18 cellular contexts compared by ENCODE assay signal in the genomic region with DNA sequence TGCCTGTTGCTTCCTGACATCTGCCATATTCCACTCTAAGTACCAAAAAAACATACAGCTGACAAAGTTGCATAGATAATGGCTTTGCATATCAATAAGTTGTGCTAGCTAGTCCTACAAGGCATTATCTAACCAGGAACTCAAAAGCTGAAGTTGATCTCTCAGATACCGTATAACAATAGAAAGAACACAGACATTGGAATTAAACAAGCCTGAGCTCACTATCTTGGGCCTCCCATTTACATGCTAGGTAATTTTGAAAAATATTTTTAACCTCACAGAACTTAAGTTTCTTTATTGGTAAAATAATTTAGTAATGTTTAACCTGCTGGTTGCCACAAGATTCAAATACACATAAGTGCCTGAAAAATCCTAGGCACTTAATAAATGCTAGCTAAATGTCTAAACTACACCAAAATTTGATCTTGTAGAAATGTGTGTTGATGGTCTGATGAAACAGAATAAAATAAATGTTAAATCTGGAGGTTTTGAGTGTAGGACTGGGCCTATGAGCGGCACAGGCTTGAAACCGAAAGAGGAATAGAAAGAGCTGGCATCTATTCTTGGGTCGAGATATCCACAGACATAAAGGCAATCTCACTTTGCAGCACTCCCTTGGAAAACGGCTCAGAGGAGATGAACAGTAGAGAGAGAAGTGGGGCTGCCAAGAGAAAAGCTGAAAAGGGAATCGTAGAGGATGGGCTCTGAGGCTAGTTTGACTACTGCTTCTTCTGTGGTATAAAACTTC. TPM values are rescaled to one million over a fixed set of nuclear protein-coding genes. Genes with fewer than 3 reads are reported as not detected.
DNase-seq lines count a peak whose midpoint lies in the region; ATAC-seq and TF ChIP-seq lines count a peak whose summit lies in the region.
"Had no signal": no experiment of that assay in that cellular context is flagged by ENCODE, and none has a peak within 500 bp of the region (broad histone marks: within the 10 kb centered on the region; RNA-seq: fewer than 3 reads in every experiment).

No MANE protein-coding gene starts in this region.

- no peaks in the 10 kb centered on the region for H3K36me3 Mint-ChIP-seq in progenitor cell of endocrine pancreas (ENCODE audit: insufficient read depth)
- H3K36me3 Mint-ChIP-seq: immature natural killer cell had no signal

- H3K36me3 ChIP-seq in MM.1S (replicated peaks; ENCODE audit: insufficient read depth, low read length): no peaks in the 10 kb centered on the region
- no peaks in the 10 kb centered on the region for H3K36me3 ChIP-seq in uterus
- H3K36me3 ChIP-seq in adrenal gland (replicated peaks in 1 of 2): no peaks in the 10 kb centered on the region
- H3K36me3 ChIP-seq: tibial artery had no signal

- no peak overlapping the region for H3K27ac Mint-ChIP-seq in progenitor cell of endocrine pancreas
- H3K27ac Mint-ChIP-seq: immature natural killer cell, T-helper 17 cell had no signal

- H3K4me3 Mint-ChIP-seq in progenitor cell of endocrine pancreas (ENCODE audit: low read depth): no peak overlapping the region
- H3K4me3 Mint-ChIP-seq: immature natural killer cell, T-helper 17 cell had no signal

- H3K4me1 ChIP-seq in MM.1S (ENCODE audit: low read length): peaks cover 14% of the 10 kb centered on the region
- no peaks in the 10 kb centered on the region for H3K4me1 ChIP-seq in uterus
- no peaks in the 10 kb centered on the region for H3K4me1 ChIP-seq in adrenal gland (replicated peaks in 1 of 2)
- H3K4me1 ChIP-seq: body of pancreas, tibial artery had no signal

- peak overlapping the region; percentile 17; the same call in 1 of the 2 replicates for H3K27ac ChIP-seq in MM.1S (ENCODE audit: low read length)
- no peak overlapping the region for H3K27ac ChIP-seq in uterus
- H3K27ac ChIP-seq in adrenal gland: no peak overlapping the region
- H3K27ac ChIP-seq: body of pancreas, tibial artery had no signal

- peak overlapping the region; percentile 51 for H2AFZ ChIP-seq in MM.1S (ENCODE audit: low read length)

- H3K9me2 ChIP-seq in MM.1S (replicated peaks; ENCODE audit: insufficient read depth, low read length): no peaks in the 10 kb centered on the region

- H3K9me3 Mint-ChIP-seq in progenitor cell of endocrine pancreas (ENCODE audit: low read depth): no peaks in the 10 kb centered on the region
- H3K9me3 Mint-ChIP-seq: immature natural killer cell had no signal

- H3K27me3 Mint-ChIP-seq in progenitor cell of endocrine pancreas: peaks cover 14% of the 10 kb centered on the region

- H3K27me3 ChIP-seq in MM.1S (replicated peaks; ENCODE audit: insufficient read depth, low read length): no peaks in the 10 kb centered on the region
- no peaks in the 10 kb centered on the region for H3K27me3 ChIP-seq in uterus
- H3K27me3 ChIP-seq in adrenal gland: no peaks in the 10 kb centered on the region
- H3K27me3 ChIP-seq: body of pancreas had no signal

- H3K9ac ChIP-seq in MM.1S (ENCODE audit: low read length): peak overlapping the region; percentile 3; the same call in 1 of the 2 replicates

- H3K4me3 ChIP-seq in MM.1S (ENCODE audit: low read length) (peak overlapping the region; percentile 11), uterus (no peak overlapping the region), adrenal gland (no peak overlapping the region)
- H3K4me3 ChIP-seq: body of pancreas, tibial artery had no signal

- TF ChIP-seq POLR2A in uterus (IDR thresholded peaks at IDR 0.05) (no peak), adrenal gland (IDR thresholded peaks at IDR 0.05) (no peak)

- H3K9me3 ChIP-seq in MM.1S (replicated peaks; ENCODE audit: insufficient read depth, low read length) (no peaks in the 10 kb centered on the region), uterus (no peaks in the 10 kb centered on the region), adrenal gland (replicated peaks in 1 of 3) (no peaks in the 10 kb centered on the region)
- H3K9me3 ChIP-seq: body of pancreas, tibial artery had no signal

- WGBS in adrenal gland, 4 donors: 69 to 79% (median 70%) methylated on average over 6 of the region's 6 CpGs

- no peaks in the 10 kb centered on the region for H3K4me1 Mint-ChIP-seq in progenitor cell of endocrine pancreas (ENCODE audit: low read depth)
- H3K4me1 Mint-ChIP-seq: immature natural killer cell, T-helper 17 cell had no signal

- H3F3A ChIP-seq in MM.1S (ENCODE audit: insufficient read depth, low read length): no peaks in the 10 kb centered on the region

- ATAC-seq in GM19324 (IDR thresholded peaks at IDR 0.05; ENCODE audit: low FRiP score, unreplicated experiment) (peak; percentile 88), HG02763 (IDR thresholded peaks at IDR 0.05; ENCODE audit: unreplicated experiment) (peak; percentile 60)
- ATAC-seq: body of pancreas, T-helper 17 cell had no signal

- H3K79me2 ChIP-seq in MM.1S (ENCODE audit: low read length): no peaks in the 10 kb centered on the region

- DNase-seq in AG20443 (ENCODE audit: low spot score): peak; percentile 12
- DNase-seq in MM.1S: peak; percentile 68
- no peak for DNase-seq in uterus
- DNase-seq in adrenal gland: no peak
- DNase-seq in NCI-H226: no peak
- DNase-seq in progenitor cell of endocrine pancreas (ENCODE audit: low spot score, unreplicated experiment): no peak
- DNase-seq: activated CD8-positive, alpha-beta memory T cell treated with anti-CD3 and anti-CD28 coated beads, Interleukin-2, amount 50 U/mL, for 48 hours; body of pancreas; erythroblast; H7; immature natural killer cell; KG1; NCI-H748 treated with DMSO at 0.1 percent for 48 hours; occipital lobe; T-helper 17 cell; tibial artery had no signal

- TF ChIP-seq CTCF in MM.1S (IDR thresholded peaks at IDR 0.05; ENCODE audit: low read length) (no peak), uterus (IDR thresholded peaks at IDR 0.05) (no peak), adrenal gland (IDR thresholded peaks at IDR 0.05) (no peak), progenitor cell of endocrine pancreas (IDR thresholded peaks at IDR 0.05; ENCODE audit: unreplicated experiment) (no peak)

- peak overlapping the region; percentile 66 for H3K4me2 ChIP-seq in MM.1S (ENCODE audit: low read depth, low read length)

- no peaks in the 10 kb centered on the region for H4K20me1 ChIP-seq in MM.1S (ENCODE audit: insufficient read depth, low read length)

- intact Hi-C loops in uterus (cut with DNase I; ENCODE audit: low total_unique reads) (no loop called here), adrenal gland (cut with DNase I) (no loop called here)

RNA-seq across cellular contexts. Expression of a gene that starts 30.0 kb away (rescaled TPM):
- 10 to 100 TPM; 29.7 to 90.1 (median 54.0) TPM for total RNA-seq in uterus
- total RNA-seq in adrenal gland: 10 to 100 TPM; 18.9 to 44.1 (median 29.9) TPM
- polyA plus RNA-seq in adrenal gland: 10 to 100 TPM; 15.3 to 41.7 (median 25.0) TPM
- 63.6 and 69.6 TPM in 2 replicates for total RNA-seq in progenitor cell of endocrine pancreas

Comparison
In these comparisons a context has a peak if more than half of its experiments do, and no peak if none do; other contexts are left out.
1. DNase-seq: peak in AG20443 (single experiment) and MM.1S (single experiment); none in uterus (0 of 2), adrenal gland (0 of 7), NCI-H226 (single experiment) and progenitor cell of endocrine pancreas (single experiment).